Comparison of ENCODE assay signal across 17 cellular contexts in the genomic region with DNA sequence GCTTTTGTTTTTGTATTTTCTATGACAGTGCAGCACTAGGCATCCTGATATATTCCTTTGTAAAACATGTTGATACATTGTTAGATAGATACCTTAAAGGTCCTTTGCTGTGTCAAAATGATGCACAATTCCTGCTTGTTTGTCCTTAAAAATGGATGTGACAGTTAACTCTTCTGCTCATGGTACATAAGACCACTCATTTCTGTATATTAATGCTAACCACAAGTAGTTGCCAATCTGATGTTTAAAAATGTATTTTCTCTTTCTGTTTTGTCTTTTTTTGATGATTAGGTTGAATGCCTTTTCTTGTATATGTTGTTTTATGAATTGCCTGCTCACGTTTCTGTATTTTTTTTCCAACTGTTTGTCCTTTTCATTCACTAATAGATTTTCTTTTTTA. TPM values are rescaled to one million over a fixed set of nuclear protein-coding genes. Genes with fewer than 3 reads are reported as not detected.
DNase-seq lines count a peak whose midpoint lies in the region; ATAC-seq and TF ChIP-seq lines count a peak whose summit lies in the region.
"Had no signal": no experiment of that assay in that cellular context is flagged by ENCODE, and none has a peak within 500 bp of the region (broad histone marks: within the 10 kb centered on the region; RNA-seq: fewer than 3 reads in every experiment).

No MANE protein-coding gene starts in this region.

- 0 out of 2 replicates have a peak overlapping the region, but pooled peaks have one; percentile 35 for H3K4me2 ChIP-seq in GM23338

- no peaks in the 10 kb centered on the region for H3F3A ChIP-seq in GM23338 (replicated peaks; ENCODE audit: low read depth)

- intact Hi-C loops in CD8-positive, alpha-beta T cell (cut with DNase I, micrococcal nuclease), result loop anchor here in 1 of 2 experiments (2.0 kb wide), 1 partner anchor 16 kb away; no protein-coding TSS in a partner anchor
- intact Hi-C loops in Right ventricle myocardium superior (cut with DNase I), result no loop called here

- peaks cover 84% of the 10 kb centered on the region for H3K4me1 Mint-ChIP-seq in CD8-positive, alpha-beta T cell (ENCODE audit: low read depth)
- H3K4me1 Mint-ChIP-seq in GM23338, result peaks cover 60% of the 10 kb centered on the region
- peaks cover 89% of the 10 kb centered on the region for H3K4me1 Mint-ChIP-seq in activated CD4-positive, alpha-beta memory T cell treated with anti-CD3 and anti-CD28 coated beads, Interleukin-2, amount 10 ng/mL, durations not matched to agents 7 days and 5 days
- H3K4me1 Mint-ChIP-seq in memory B cell, result peaks cover 34% of the 10 kb centered on the region

- peak overlapping the region; percentile 61 for H3K4me3 Mint-ChIP-seq in CD8-positive, alpha-beta T cell
- H3K4me3 Mint-ChIP-seq in GM23338 (no peak overlapping the region), memory B cell (peak overlapping the region; percentile 1)
- peak overlapping the region; percentile 72 for H3K4me3 Mint-ChIP-seq in activated CD4-positive, alpha-beta memory T cell treated with anti-CD3 and anti-CD28 coated beads, Interleukin-2, amount 10 ng/mL, durations not matched to agents 7 days and 5 days

- no peaks in the 10 kb centered on the region for H3K27me3 ChIP-seq in CD8-positive, alpha-beta T cell (ENCODE audit: insufficient read depth, low read length)
- no peaks in the 10 kb centered on the region for H3K27me3 ChIP-seq in GM23338 (ENCODE audit: insufficient read depth)
- H3K27me3 ChIP-seq: heart right ventricle had no signal

- H3K4me1 ChIP-seq in CD8-positive, alpha-beta T cell (ENCODE audit: insufficient read depth, low read length), result peaks cover 85% of the 10 kb centered on the region
- peaks cover 56% of the 10 kb centered on the region for H3K4me1 ChIP-seq in GM23338 (ENCODE audit: insufficient read depth)

- no peak overlapping the region for H3K27ac ChIP-seq in CD8-positive, alpha-beta T cell (ENCODE audit: low read depth, low read length)
- no peak overlapping the region for H3K27ac ChIP-seq in GM23338 (ENCODE audit: low read depth)
- H3K27ac ChIP-seq: C4-2B, parathyroid adenoma had no signal

- ATAC-seq in CD8-positive, alpha-beta T cell, result no peak
- ATAC-seq in GM23338 (no peak), memory B cell (ENCODE audit: low read depth) (no peak), GM18519 (IDR thresholded peaks at IDR 0.05; ENCODE audit: low FRiP score, unreplicated experiment) (no peak), Right ventricle myocardium superior (ENCODE audit: poor library complexity) (no peak), HG03378 (IDR thresholded peaks at IDR 0.05; ENCODE audit: unreplicated experiment) (no peak)
- ATAC-seq: heart right ventricle, mucosa of descending colon had no signal

- POLR2A ChIA-PET in CD8-positive, alpha-beta T cell (lab: Charles Lee), result interaction anchor here (0.8 to 2.1 kb wide), 2 partner anchors 15 to 371 kb away, joined by 3 to 12 read pairs; a partner anchor contains a TSS
- POLR2A ChIA-PET in activated CD4-positive, alpha-beta memory T cell treated with anti-CD3 and anti-CD28 coated beads, Interleukin-2, amount 10 ng/mL, durations not matched to agents 7 days and 5 days (lab: Charles Lee), result interaction anchor here (3.3 to 3.8 kb wide), 3 partner anchors 8 to 35 kb away, joined by 15 to 37 read pairs (median 29); partner anchors contain the start of gene ATF7IP

- H3K27ac Mint-ChIP-seq in CD8-positive, alpha-beta T cell, result peak overlapping the region; percentile 95
- H3K27ac Mint-ChIP-seq in GM23338, result no peak overlapping the region; the same call in 1 of the 2 replicates
- H3K27ac Mint-ChIP-seq in activated CD4-positive, alpha-beta memory T cell treated with anti-CD3 and anti-CD28 coated beads, Interleukin-2, amount 10 ng/mL, durations not matched to agents 7 days and 5 days, result peak overlapping the region; percentile 79
- H3K27ac Mint-ChIP-seq in memory B cell, result no peak overlapping the region

- H3K36me3 ChIP-seq in CD8-positive, alpha-beta T cell (ENCODE audit: insufficient read depth, low read length), result no peaks in the 10 kb centered on the region
- no peaks in the 10 kb centered on the region for H3K36me3 ChIP-seq in GM23338 (ENCODE audit: insufficient read depth)

- H4K20me1 ChIP-seq in GM23338 (replicated peaks; ENCODE audit: insufficient read depth), result peaks cover 57% of the 10 kb centered on the region

- no peaks in the 10 kb centered on the region for H3K9me2 ChIP-seq in GM23338 (ENCODE audit: insufficient read depth)

- TF ChIP-seq CTCF in CD8-positive, alpha-beta T cell (IDR thresholded peaks at IDR 0.05), result no peak
- no peak for TF ChIP-seq CTCF in GM23338 (conservative IDR thresholded peaks at IDR 0.05; ENCODE audit: low read depth in 2 of 2)

- CTCF ChIA-PET in CD8-positive, alpha-beta T cell (lab: Charles Lee), result interaction anchor here (2.6 kb wide), 1 partner anchor 35 kb away, joined by 9 read pairs; the partner anchor contains the start of gene ATF7IP
- CTCF ChIA-PET in activated CD4-positive, alpha-beta memory T cell treated with anti-CD3 and anti-CD28 coated beads, Interleukin-2, amount 10 ng/mL, durations not matched to agents 7 days and 5 days (lab: Charles Lee), result interaction anchor here (2.3 kb wide), 1 partner anchor 11 kb away, joined by 7 read pairs; no protein-coding TSS in a partner anchor

- H3K79me2 ChIP-seq in GM23338 (replicated peaks; ENCODE audit: insufficient read depth), result peaks cover 100% of the 10 kb centered on the region

- no peaks in the 10 kb centered on the region for H3K9me3 ChIP-seq in CD8-positive, alpha-beta T cell (ENCODE audit: low read length)
- H3K9me3 ChIP-seq: mucosa of descending colon had no signal

- no peak overlapping the region for H3K4me3 ChIP-seq in CD8-positive, alpha-beta T cell (ENCODE audit: low read depth, low read length)
- no peak overlapping the region for H3K4me3 ChIP-seq in GM23338
- H3K4me3 ChIP-seq: heart right ventricle, mucosa of descending colon had no signal

- H3K9me3 Mint-ChIP-seq in CD8-positive, alpha-beta T cell, result peaks cover 6% of the 10 kb centered on the region
- H3K9me3 Mint-ChIP-seq in GM23338, result no peaks in the 10 kb centered on the region; the same call in 2 of the 3 replicates
- no peaks in the 10 kb centered on the region for H3K9me3 Mint-ChIP-seq in activated CD4-positive, alpha-beta memory T cell treated with anti-CD3 and anti-CD28 coated beads, Interleukin-2, amount 10 ng/mL, durations not matched to agents 7 days and 5 days
- H3K9me3 Mint-ChIP-seq in memory B cell, result peaks cover 9% of the 10 kb centered on the region

- no peak overlapping the region for H2AFZ ChIP-seq in GM23338
- H2AFZ ChIP-seq: parathyroid adenoma had no signal

- H3K27me3 Mint-ChIP-seq in CD8-positive, alpha-beta T cell (ENCODE audit: low read depth), result no peaks in the 10 kb centered on the region
- H3K27me3 Mint-ChIP-seq in GM23338 (ENCODE audit: insufficient read depth, low read depth, poor library complexity), result peaks cover 7% of the 10 kb centered on the region
- no peaks in the 10 kb centered on the region for H3K27me3 Mint-ChIP-seq in activated CD4-positive, alpha-beta memory T cell treated with anti-CD3 and anti-CD28 coated beads, Interleukin-2, amount 10 ng/mL, durations not matched to agents 7 days and 5 days
- no peaks in the 10 kb centered on the region for H3K27me3 Mint-ChIP-seq in memory B cell

- H3K36me3 Mint-ChIP-seq in CD8-positive, alpha-beta T cell, result peaks cover 22% of the 10 kb centered on the region
- peaks cover 8% of the 10 kb centered on the region; the same call in 2 of the 3 replicates for H3K36me3 Mint-ChIP-seq in GM23338 (ENCODE audit: low read depth)
- H3K36me3 Mint-ChIP-seq in activated CD4-positive, alpha-beta memory T cell treated with anti-CD3 and anti-CD28 coated beads, Interleukin-2, amount 10 ng/mL, durations not matched to agents 7 days and 5 days (ENCODE audit: low read depth), result peaks cover 53% of the 10 kb centered on the region
- peaks cover 27% of the 10 kb centered on the region for H3K36me3 Mint-ChIP-seq in memory B cell

- no peak for DNase-seq in CD8-positive, alpha-beta T cell
- DNase-seq in GM23338 (ENCODE audit: low spot score) (no peak), memory B cell (ENCODE audit: low spot score in 2 of 2) (no peak), Right ventricle myocardium superior (no peak)
- no peak for DNase-seq in activated CD4-positive, alpha-beta memory T cell treated with anti-CD3 and anti-CD28 coated beads, Interleukin-2, amount 10 ng/mL, durations not matched to agents 7 days and 5 days
- DNase-seq: activated CD4-positive, alpha-beta T cell treated with anti-CD3 and anti-CD28 coated beads, Interleukin-2, amount 50 U/mL, for 48 hours; erythroblast; heart right ventricle; MM.1S; mucosa of descending colon; NCI-H774; stimulated activated CD4-positive, alpha-beta T cell treated with anti-CD3 and anti-CD28 coated beads, Interleukin-15, amount 100 ng/mL, for 24 hours; T-helper 9 cell had no signal

TF ChIP-seq in GM23338, 12 proteins besides CTCF, POLR2A, EP300 and RAD21 (continues in another document):
- no peak for TF ChIP-seq JUNB (IDR thresholded peaks at IDR 0.05; ENCODE audit: unreplicated experiment)
- TF ChIP-seq ETS1 (IDR thresholded peaks at IDR 0.05), result no peak
- TF ChIP-seq STAT1 (IDR thresholded peaks at IDR 0.05; ENCODE audit: unreplicated experiment), result no peak
- TF ChIP-seq POLR2AphosphoS5 (IDR thresholded peaks at IDR 0.05; ENCODE audit: low read depth), result no peak

RNA-seq across cellular contexts. Expression of gene ATF7IP, which starts 35.1 kb away (rescaled TPM):
- 100 to 1,000 TPM; 125 to 126 TPM for total RNA-seq in CD8-positive, alpha-beta T cell
- total RNA-seq in GM23338 (2014; rRNA removed; shearing (Covaris generic)), result 107 and 118 TPM in 2 replicates
- 54.7 and 76.4 TPM in 2 replicates for polyA plus RNA-seq in GM23338 (2016; fragmentation: Nextera tagmentation; extraction: Ambion mirVana)
- 100 to 1,000 TPM; 129 to 134 TPM for total RNA-seq in activated CD4-positive, alpha-beta memory T cell treated with anti-CD3 and anti-CD28 coated beads, Interleukin-2, amount 10 ng/mL, durations not matched to agents 7 days and 5 days
- total RNA-seq in Right ventricle myocardium superior, result 52.7 TPM

Comparison
In these comparisons a context has a peak if more than half of its experiments do, and no peak if none do; other contexts are left out.
1. H3K27ac Mint-ChIP-seq: peak in CD8-positive, alpha-beta T cell (single experiment) and activated CD4-positive, alpha-beta memory T cell treated with anti-CD3 and anti-CD28 coated beads, Interleukin-2, amount 10 ng/mL, durations not matched to agents 7 days and 5 days (single experiment); none in GM23338 (single experiment) and memory B cell (single experiment).